ENCODE assay signal across 2 cellular contexts in the genomic region with DNA sequence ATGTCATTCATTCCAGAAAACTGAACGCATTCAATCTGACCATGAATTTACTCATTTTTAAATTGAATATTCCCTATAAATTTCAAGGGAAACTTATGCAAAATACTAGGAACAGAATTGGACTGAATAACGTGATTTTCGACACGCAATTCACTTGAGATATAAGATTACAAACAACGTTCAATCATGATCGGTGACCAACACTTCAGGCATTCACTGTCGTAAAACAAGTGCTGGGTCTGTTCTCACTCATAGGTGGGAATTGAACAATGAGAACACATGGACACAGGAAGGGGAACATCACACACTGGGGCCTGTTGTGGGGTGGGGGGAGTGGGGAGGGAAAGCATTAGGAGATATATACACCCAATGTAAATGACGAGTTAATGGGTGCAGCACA. TPM values are rescaled to one million over a fixed set of nuclear protein-coding genes. Genes with fewer than 3 reads are reported as not detected.
"Had no signal": no experiment of that assay in that cellular context is flagged by ENCODE, and none has a peak within 500 bp of the region (broad histone marks: within the 10 kb centered on the region; RNA-seq: fewer than 3 reads in every experiment).

No MANE protein-coding gene starts in this region.

RNA-seq across cellular contexts. Expression of gene SMIM10, which starts 29.1 kb away (rescaled TPM):
- total RNA-seq: T-cell, T-helper 17 cell had no signal
